Comparison of ENCODE assay signal across 1 cellular context in the genomic region with DNA sequence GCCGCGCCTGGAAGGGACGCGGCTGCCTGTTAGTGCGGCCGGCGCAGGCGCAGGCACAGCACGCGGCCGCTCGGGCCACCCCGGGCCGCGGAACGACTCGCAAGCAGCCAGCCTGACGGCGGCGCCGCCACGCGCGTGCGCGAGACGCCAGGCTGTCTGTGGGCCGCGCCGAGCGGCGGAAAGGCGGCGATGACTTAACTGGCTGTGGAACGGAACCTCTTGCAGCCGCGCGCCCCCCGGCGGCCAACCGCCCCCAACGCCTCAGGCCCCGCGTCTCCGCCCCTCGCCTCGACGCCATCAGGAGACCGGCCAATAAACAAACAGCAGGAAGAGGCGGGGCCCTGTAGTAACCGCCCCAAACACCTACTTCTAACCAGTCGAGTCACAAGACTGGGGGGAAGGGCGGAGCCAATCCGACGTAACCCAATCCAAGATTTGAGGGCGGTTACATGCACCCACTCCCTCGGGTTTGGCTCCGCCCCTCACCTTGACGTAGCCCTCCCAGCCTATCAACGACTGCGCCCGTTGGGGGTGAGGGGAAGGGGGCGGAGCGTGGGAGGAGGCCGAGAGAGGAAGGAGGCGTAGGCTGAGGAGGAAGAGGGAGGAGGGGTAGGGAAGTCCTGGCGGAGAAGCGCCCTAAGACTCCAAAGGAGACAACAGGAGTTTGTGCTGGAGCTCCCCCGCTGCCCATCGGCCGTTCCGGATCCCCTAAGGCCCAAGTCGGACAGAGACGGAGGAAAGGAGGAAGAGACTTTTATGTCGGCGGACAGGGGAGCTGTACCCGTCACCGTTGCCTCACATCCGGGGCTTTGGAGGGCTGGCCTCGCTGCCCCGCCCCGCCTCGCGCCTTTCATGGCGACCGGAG.
A peak's percentile ranks its signal among the peaks of the same experiment; 100 is the strongest.
TF ChIP-seq lines count a peak whose summit lies in the region.

Gene FBRS, plus strand, starts transcription at position 566 of the 865 bp plus-strand sequence. CDS start 1,088 bp downstream, outside the sequence.

TF ChIP-seq in HepG2, 621 proteins besides CTCF, POLR2A, EP300 and RAD21 (continued from another document and continues in another):
- no peak for TF ChIP-seq ZBTB39 (CRISPR knock-in tag; IDR thresholded peaks at IDR 0.05)
- TF ChIP-seq JARID2 (CRISPR knock-in tag; IDR thresholded peaks at IDR 0.05; ENCODE audit: insufficient replicate concordance), result no peak
- TF ChIP-seq, protein P1, sequence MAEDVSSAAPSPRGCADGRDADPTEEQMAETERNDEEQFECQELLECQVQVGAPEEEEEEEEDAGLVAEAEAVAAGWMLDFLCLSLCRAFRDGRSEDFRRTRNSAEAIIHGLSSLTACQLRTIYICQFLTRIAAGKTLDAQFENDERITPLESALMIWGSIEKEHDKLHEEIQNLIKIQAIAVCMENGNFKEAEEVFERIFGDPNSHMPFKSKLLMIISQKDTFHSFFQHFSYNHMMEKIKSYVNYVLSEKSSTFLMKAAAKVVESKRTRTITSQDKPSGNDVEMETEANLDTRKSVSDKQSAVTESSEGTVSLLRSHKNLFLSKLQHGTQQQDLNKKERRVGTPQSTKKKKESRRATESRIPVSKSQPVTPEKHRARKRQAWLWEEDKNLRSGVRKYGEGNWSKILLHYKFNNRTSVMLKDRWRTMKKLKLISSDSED (CRISPR knock-in tag; IDR thresholded peaks at IDR 0.05), result no peak
- peak; percentile 49; the same call in 1 of the 2 replicates for TF ChIP-seq ZNF12 (CRISPR knock-in tag; IDR thresholded peaks at IDR 0.05)
- no peak for TF ChIP-seq BRD4 (CRISPR knock-in tag; IDR thresholded peaks at IDR 0.05)
- TF ChIP-seq AHR (CRISPR knock-in tag; IDR thresholded peaks at IDR 0.05), result no peak
- TF ChIP-seq, protein P2, sequence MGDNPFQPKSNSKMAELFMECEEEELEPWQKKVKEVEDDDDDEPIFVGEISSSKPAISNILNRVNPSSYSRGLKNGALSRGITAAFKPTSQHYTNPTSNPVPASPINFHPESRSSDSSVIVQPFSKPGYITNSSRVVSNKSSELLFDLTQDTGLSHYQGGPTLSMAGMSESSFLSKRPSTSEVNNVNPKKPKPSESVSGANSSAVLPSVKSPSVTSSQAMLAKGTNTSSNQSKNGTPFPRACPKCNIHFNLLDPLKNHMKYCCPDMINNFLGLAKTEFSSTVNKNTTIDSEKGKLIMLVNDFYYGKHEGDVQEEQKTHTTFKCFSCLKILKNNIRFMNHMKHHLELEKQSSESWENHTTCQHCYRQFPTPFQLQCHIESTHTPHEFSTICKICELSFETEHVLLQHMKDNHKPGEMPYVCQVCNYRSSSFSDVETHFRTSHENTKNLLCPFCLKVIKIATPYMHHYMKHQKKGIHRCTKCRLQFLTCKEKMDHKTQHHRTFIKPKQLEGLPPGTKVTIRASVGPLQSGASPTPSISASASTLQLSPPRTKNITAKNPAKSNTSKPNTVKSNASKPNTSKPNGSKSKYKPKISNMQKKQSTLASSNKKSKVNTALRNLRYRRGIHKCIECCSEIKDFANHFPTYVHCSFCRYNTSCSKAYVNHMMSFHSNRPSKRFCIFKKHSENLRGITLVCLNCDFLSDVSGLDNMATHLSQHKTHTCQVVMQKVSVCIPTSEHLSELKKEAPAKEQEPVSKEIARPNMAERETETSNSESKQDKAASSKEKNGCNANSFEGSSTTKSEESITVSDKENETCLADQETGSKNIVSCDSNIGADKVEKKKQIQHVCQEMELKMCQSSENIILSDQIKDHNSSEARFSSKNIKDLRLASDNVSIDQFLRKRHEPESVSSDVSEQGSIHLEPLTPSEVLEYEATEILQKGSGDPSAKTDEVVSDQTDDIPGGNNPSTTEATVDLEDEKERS (CRISPR knock-in tag; IDR thresholded peaks at IDR 0.05), result peak; percentile 59; the same call in 1 of the 2 replicates
- peak; percentile 78 for TF ChIP-seq GATAD1 (CRISPR knock-in tag; IDR thresholded peaks at IDR 0.05)
- TF ChIP-seq RXRB (CRISPR knock-in tag; IDR thresholded peaks at IDR 0.05; ENCODE audit: borderline replicate concordance), result no peak
- no peak for TF ChIP-seq GFI1 (CRISPR knock-in tag; IDR thresholded peaks at IDR 0.05; ENCODE audit: borderline replicate concordance)
- TF ChIP-seq ZNF232 (CRISPR knock-in tag; IDR thresholded peaks at IDR 0.05; ENCODE audit: borderline replicate concordance), result no peak
- no peak for TF ChIP-seq ZNF644 (CRISPR knock-in tag; IDR thresholded peaks at IDR 0.05; ENCODE audit: low read depth)
- TF ChIP-seq, protein P3, sequence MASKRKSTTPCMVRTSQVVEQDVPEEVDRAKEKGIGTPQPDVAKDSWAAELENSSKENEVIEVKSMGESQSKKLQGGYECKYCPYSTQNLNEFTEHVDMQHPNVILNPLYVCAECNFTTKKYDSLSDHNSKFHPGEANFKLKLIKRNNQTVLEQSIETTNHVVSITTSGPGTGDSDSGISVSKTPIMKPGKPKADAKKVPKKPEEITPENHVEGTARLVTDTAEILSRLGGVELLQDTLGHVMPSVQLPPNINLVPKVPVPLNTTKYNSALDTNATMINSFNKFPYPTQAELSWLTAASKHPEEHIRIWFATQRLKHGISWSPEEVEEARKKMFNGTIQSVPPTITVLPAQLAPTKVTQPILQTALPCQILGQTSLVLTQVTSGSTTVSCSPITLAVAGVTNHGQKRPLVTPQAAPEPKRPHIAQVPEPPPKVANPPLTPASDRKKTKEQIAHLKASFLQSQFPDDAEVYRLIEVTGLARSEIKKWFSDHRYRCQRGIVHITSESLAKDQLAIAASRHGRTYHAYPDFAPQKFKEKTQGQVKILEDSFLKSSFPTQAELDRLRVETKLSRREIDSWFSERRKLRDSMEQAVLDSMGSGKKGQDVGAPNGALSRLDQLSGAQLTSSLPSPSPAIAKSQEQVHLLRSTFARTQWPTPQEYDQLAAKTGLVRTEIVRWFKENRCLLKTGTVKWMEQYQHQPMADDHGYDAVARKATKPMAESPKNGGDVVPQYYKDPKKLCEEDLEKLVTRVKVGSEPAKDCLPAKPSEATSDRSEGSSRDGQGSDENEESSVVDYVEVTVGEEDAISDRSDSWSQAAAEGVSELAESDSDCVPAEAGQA (IDR thresholded peaks at IDR 0.05; ENCODE audit: low read depth), result peak; percentile 49
- TF ChIP-seq, protein P3 (CRISPR knock-in tag; IDR thresholded peaks at IDR 0.05; ENCODE audit: borderline replicate concordance), result no peak; the same call in 1 of the 2 replicates
- peak; percentile 81 for TF ChIP-seq ZNF761 (CRISPR knock-in tag; conservative IDR thresholded peaks at IDR 0.05)
- TF ChIP-seq KDM1A (CRISPR knock-in tag; IDR thresholded peaks at IDR 0.05), result peak; percentile 88; the same call in 1 of the 2 replicates
- TF ChIP-seq FOXA1 (IDR thresholded peaks at IDR 0.05), result no peak
- peak; percentile 61 for TF ChIP-seq FOXA1 (CRISPR knock-in tag; IDR thresholded peaks at IDR 0.05)
- TF ChIP-seq ZSCAN20 (CRISPR knock-in tag; IDR thresholded peaks at IDR 0.05; ENCODE audit: borderline replicate concordance), result no peak
- no peak for TF ChIP-seq ZFYVE20 (CRISPR knock-in tag; IDR thresholded peaks at IDR 0.05; ENCODE audit: borderline replicate concordance, low read depth)
- TF ChIP-seq ZNF33B (CRISPR knock-in tag; IDR thresholded peaks at IDR 0.05), result no peak; the same call in 1 of the 2 replicates
- peak; percentile 76; the same call in 1 of the 2 replicates for TF ChIP-seq ZZZ3 (CRISPR knock-in tag; IDR thresholded peaks at IDR 0.05; ENCODE audit: borderline replicate concordance)
- no peak for TF ChIP-seq CERS6 (CRISPR knock-in tag; IDR thresholded peaks at IDR 0.05)
- no peak for TF ChIP-seq SMAD9 (CRISPR knock-in tag; IDR thresholded peaks at IDR 0.05)
- TF ChIP-seq AGO1 (IDR thresholded peaks at IDR 0.05; ENCODE audit: low read depth, low read length, poor library complexity, severe bottlenecking), result peak; percentile 86
- TF ChIP-seq, protein P4, sequence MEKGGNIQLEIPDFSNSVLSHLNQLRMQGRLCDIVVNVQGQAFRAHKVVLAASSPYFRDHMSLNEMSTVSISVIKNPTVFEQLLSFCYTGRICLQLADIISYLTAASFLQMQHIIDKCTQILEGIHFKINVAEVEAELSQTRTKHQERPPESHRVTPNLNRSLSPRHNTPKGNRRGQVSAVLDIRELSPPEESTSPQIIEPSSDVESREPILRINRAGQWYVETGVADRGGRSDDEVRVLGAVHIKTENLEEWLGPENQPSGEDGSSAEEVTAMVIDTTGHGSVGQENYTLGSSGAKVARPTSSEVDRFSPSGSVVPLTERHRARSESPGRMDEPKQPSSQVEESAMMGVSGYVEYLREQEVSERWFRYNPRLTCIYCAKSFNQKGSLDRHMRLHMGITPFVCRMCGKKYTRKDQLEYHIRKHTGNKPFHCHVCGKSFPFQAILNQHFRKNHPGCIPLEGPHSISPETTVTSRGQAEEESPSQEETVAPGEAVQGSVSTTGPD (CRISPR knock-in tag; IDR thresholded peaks at IDR 0.05), result no peak
- TF ChIP-seq CENPT (CRISPR knock-in tag; IDR thresholded peaks at IDR 0.05; ENCODE audit: low read depth), result peak; percentile 85; the same call in 1 of the 2 replicates
- peak; percentile 92 for TF ChIP-seq SP1 (IDR thresholded peaks at IDR 0.05)
- peak; percentile 96 for TF ChIP-seq SP1 (CRISPR knock-in tag; IDR thresholded peaks at IDR 0.05)
- peak; percentile 93; the same call in 1 of the 2 replicates for TF ChIP-seq DZIP1 (CRISPR knock-in tag; IDR thresholded peaks at IDR 0.05)
- peak; percentile 47 for TF ChIP-seq ZNF691 (CRISPR knock-in tag; IDR thresholded peaks at IDR 0.05; ENCODE audit: borderline replicate concordance, low read depth)
- TF ChIP-seq ZNF7 (CRISPR knock-in tag; IDR thresholded peaks at IDR 0.05), result no peak
